1 cellular context compared by ENCODE assay signal in the genomic region with DNA sequence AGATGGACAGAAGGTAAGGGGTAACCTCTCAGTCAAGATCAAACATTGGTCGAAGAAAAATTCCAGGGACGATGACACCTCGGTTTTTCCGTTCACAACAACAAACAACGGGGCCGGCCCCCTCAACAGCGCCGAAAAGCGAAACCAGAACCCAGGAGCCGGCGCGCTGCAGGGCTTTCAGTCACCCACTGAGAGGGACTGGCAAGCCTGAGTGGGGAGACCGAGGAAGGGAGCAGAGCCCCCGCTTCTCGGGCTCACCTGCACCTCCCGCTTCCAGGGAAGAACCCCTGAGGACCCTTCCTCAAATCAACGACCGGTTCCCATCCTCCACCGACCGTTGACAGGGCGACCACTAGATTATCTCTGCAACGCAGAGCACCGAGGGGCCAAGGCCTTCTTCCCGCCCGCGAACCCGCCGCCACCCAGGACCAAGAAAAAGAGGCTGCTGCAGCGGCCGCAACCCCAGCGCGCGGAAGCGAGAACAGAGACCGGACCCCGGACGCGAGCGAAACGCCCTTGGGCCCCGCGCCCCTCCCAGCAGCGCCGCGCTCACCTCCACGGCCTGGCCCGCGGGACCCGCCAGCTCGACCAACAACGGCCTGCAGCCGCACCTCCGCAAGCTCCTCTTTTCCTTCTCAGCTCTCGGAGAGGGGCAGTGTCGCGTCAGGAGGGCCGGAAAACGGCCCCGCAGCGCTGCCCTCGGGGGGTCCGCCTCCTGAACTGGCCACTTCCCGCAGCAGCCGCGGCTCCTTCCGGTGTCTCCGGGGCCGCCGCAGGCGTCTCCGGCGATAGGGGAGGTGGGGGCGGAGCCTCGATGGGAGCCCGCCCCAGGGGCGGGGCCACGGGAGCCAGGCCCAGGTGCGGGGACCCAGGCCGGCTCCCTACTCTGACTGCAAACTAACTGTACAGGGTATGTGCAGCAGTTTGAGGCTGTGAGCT.
A peak's percentile ranks its signal among the peaks of the same experiment; 100 is the strongest.
TF ChIP-seq lines count a peak whose summit lies in the region.

A gene (minus strand): TSS at position 763 of the 939 bp plus-strand sequence. CDS start 18,155 bp downstream, outside the sequence.

TF ChIP-seq in HepG2, 621 proteins besides CTCF, POLR2A, EP300 and RAD21 (continued from another document and continues in another):
- TF ChIP-seq MEF2D (CRISPR knock-in tag; IDR thresholded peaks at IDR 0.05) (no peak), FOXC1 (CRISPR knock-in tag; IDR thresholded peaks at IDR 0.05; ENCODE audit: borderline replicate concordance) (peak; percentile 42; the same call in 1 of the 2 replicates), KDM5B (CRISPR knock-in tag; IDR thresholded peaks at IDR 0.05; ENCODE audit: borderline replicate concordance) (peak; percentile 76; the same call in 1 of the 2 replicates), MEIS2 (CRISPR knock-in tag; IDR thresholded peaks at IDR 0.05) (peak; percentile 31; the same call in 1 of the 2 replicates), HNRNPK (IDR thresholded peaks at IDR 0.05; ENCODE audit: low read depth, low read length, poor library complexity, severe bottlenecking) (peak; percentile 44), ZNF629 (CRISPR knock-in tag; conservative IDR thresholded peaks at IDR 0.05) (0 out of 2 replicates have a peak, but pooled peaks have one; percentile 5), ZNF816 (CRISPR knock-in tag; IDR thresholded peaks at IDR 0.05; ENCODE audit: borderline replicate concordance) (no peak), ZNF501 (CRISPR knock-in tag; IDR thresholded peaks at IDR 0.05) (peak; percentile 94), NCOA2 (CRISPR knock-in tag; IDR thresholded peaks at IDR 0.05) (peak; percentile 49; the same call in 1 of the 2 replicates), ZNF205 (CRISPR knock-in tag; IDR thresholded peaks at IDR 0.05) (0 out of 2 replicates have a peak, but pooled peaks have one; percentile 17), FOSL2 (CRISPR knock-in tag; IDR thresholded peaks at IDR 0.05) (peak; percentile 34; the same call in 1 of the 2 replicates), SOX13 (IDR thresholded peaks at IDR 0.05) (no peak), SOX13 (CRISPR knock-in tag; conservative IDR thresholded peaks at IDR 0.05 in 1 of 2, IDR thresholded peaks at IDR 0.05 in 1 of 2) (peak in 1 of 2 experiments; percentile 28; a peak in 2 of 4 replicates), EEA1 (CRISPR knock-in tag; IDR thresholded peaks at IDR 0.05; ENCODE audit: borderline replicate concordance) (peak; percentile 23; the same call in 1 of the 2 replicates), ZNF747 (CRISPR knock-in tag; IDR thresholded peaks at IDR 0.05; ENCODE audit: borderline replicate concordance) (no peak), ZNF331 (CRISPR knock-in tag; IDR thresholded peaks at IDR 0.05) (no peak; the same call in 1 of the 2 replicates), ZNF766 (CRISPR knock-in tag; IDR thresholded peaks at IDR 0.05; ENCODE audit: borderline replicate concordance) (no peak), BORCS8-MEF2B (CRISPR knock-in tag; IDR thresholded peaks at IDR 0.05) (peak; percentile 74; the same call in 1 of the 2 replicates), MTA3 (CRISPR knock-in tag; IDR thresholded peaks at IDR 0.05) (no peak), TBX2 (CRISPR knock-in tag; IDR thresholded peaks at IDR 0.05; ENCODE audit: borderline replicate concordance) (peak; percentile 62; the same call in 1 of the 2 replicates), SOX5 (CRISPR knock-in tag; IDR thresholded peaks at IDR 0.05; ENCODE audit: borderline replicate concordance) (peak; percentile 19; the same call in 1 of the 2 replicates), KMT2B (CRISPR knock-in tag; IDR thresholded peaks at IDR 0.05) (peak; percentile 88), ZKSCAN5 (CRISPR knock-in tag; IDR thresholded peaks at IDR 0.05) (0 out of 2 replicates have a peak, but pooled peaks have one; percentile 25), HDAC6 (IDR thresholded peaks at IDR 0.05; ENCODE audit: low read depth, low read length) (no peak), ZNF224 (CRISPR knock-in tag; IDR thresholded peaks at IDR 0.05) (no peak), SMAD1 (CRISPR knock-in tag; IDR thresholded peaks at IDR 0.05; ENCODE audit: borderline replicate concordance, low read depth) (peak; percentile 94; the same call in 1 of the 2 replicates), EHMT2 (IDR thresholded peaks at IDR 0.05; ENCODE audit: borderline replicate concordance, low read depth, low read length) (no peak), HNF4G (IDR thresholded peaks at IDR 0.05; ENCODE audit: borderline replicate concordance, low read depth, low read length) (no peak), HNF4G (CRISPR knock-in tag; IDR thresholded peaks at IDR 0.05; ENCODE audit: borderline replicate concordance, low read depth) (no peak), ZNF530 (CRISPR knock-in tag; IDR thresholded peaks at IDR 0.05; ENCODE audit: low read depth) (0 out of 2 replicates have a peak, but pooled peaks have one; percentile 41), FOXK1 (CRISPR knock-in tag; IDR thresholded peaks at IDR 0.05; ENCODE audit: borderline replicate concordance, low read depth) (peak; percentile 36; the same call in 1 of the 2 replicates), SAFB2 (CRISPR knock-in tag; IDR thresholded peaks at IDR 0.05; ENCODE audit: borderline replicate concordance, low read depth) (peak; percentile 74; the same call in 1 of the 2 replicates), ZNF75D (CRISPR knock-in tag; IDR thresholded peaks at IDR 0.05; ENCODE audit: borderline replicate concordance) (no peak), ATM (IDR thresholded peaks at IDR 0.05; ENCODE audit: borderline replicate concordance) (no peak), ZNF101 (CRISPR knock-in tag; IDR thresholded peaks at IDR 0.05; ENCODE audit: borderline replicate concordance, low read depth) (0 out of 2 replicates have a peak, but pooled peaks have one; percentile 39), ZSCAN12 (CRISPR knock-in tag; IDR thresholded peaks at IDR 0.05) (no peak), NFE2L1 (CRISPR knock-in tag; IDR thresholded peaks at IDR 0.05; ENCODE audit: borderline replicate concordance) (no peak), NFRKB (IDR thresholded peaks at IDR 0.05) (no peak), ZNF431 (CRISPR knock-in tag; IDR thresholded peaks at IDR 0.05; ENCODE audit: borderline replicate concordance, low read depth) (no peak), ZNF83 (CRISPR knock-in tag; IDR thresholded peaks at IDR 0.05; ENCODE audit: borderline replicate concordance) (no peak)
- TF ChIP-seq, protein P1, sequence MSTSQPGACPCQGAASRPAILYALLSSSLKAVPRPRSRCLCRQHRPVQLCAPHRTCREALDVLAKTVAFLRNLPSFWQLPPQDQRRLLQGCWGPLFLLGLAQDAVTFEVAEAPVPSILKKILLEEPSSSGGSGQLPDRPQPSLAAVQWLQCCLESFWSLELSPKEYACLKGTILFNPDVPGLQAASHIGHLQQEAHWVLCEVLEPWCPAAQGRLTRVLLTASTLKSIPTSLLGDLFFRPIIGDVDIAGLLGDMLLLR (CRISPR knock-in tag; IDR thresholded peaks at IDR 0.05) = no peak
- TF ChIP-seq, protein P2, sequence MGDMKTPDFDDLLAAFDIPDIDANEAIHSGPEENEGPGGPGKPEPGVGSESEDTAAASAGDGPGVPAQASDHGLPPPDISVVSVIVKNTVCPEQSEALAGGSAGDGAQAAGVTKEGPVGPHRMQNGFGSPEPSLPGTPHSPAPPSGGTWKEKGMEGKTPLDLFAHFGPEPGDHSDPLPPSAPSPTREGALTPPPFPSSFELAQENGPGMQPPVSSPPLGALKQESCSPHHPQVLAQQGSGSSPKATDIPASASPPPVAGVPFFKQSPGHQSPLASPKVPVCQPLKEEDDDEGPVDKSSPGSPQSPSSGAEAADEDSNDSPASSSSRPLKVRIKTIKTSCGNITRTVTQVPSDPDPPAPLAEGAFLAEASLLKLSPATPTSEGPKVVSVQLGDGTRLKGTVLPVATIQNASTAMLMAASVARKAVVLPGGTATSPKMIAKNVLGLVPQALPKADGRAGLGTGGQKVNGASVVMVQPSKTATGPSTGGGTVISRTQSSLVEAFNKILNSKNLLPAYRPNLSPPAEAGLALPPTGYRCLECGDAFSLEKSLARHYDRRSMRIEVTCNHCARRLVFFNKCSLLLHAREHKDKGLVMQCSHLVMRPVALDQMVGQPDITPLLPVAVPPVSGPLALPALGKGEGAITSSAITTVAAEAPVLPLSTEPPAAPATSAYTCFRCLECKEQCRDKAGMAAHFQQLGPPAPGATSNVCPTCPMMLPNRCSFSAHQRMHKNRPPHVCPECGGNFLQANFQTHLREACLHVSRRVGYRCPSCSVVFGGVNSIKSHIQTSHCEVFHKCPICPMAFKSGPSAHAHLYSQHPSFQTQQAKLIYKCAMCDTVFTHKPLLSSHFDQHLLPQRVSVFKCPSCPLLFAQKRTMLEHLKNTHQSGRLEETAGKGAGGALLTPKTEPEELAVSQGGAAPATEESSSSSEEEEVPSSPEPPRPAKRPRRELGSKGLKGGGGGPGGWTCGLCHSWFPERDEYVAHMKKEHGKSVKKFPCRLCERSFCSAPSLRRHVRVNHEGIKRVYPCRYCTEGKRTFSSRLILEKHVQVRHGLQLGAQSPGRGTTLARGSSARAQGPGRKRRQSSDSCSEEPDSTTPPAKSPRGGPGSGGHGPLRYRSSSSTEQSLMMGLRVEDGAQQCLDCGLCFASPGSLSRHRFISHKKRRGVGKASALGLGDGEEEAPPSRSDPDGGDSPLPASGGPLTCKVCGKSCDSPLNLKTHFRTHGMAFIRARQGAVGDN (CRISPR knock-in tag; IDR thresholded peaks at IDR 0.05) = peak; percentile 87
- TF ChIP-seq, protein P3, sequence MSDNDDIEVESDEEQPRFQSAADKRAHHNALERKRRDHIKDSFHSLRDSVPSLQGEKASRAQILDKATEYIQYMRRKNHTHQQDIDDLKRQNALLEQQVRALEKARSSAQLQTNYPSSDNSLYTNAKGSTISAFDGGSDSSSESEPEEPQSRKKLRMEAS (IDR thresholded peaks at IDR 0.05) = peak; percentile 68
- TF ChIP-seq, protein P4, sequence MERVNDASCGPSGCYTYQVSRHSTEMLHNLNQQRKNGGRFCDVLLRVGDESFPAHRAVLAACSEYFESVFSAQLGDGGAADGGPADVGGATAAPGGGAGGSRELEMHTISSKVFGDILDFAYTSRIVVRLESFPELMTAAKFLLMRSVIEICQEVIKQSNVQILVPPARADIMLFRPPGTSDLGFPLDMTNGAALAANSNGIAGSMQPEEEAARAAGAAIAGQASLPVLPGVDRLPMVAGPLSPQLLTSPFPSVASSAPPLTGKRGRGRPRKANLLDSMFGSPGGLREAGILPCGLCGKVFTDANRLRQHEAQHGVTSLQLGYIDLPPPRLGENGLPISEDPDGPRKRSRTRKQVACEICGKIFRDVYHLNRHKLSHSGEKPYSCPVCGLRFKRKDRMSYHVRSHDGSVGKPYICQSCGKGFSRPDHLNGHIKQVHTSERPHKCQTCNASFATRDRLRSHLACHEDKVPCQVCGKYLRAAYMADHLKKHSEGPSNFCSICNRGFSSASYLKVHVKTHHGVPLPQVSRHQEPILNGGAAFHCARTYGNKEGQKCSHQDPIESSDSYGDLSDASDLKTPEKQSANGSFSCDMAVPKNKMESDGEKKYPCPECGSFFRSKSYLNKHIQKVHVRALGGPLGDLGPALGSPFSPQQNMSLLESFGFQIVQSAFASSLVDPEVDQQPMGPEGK (CRISPR knock-in tag; IDR thresholded peaks at IDR 0.05) = peak; percentile 65
- TF ChIP-seq, protein P5, sequence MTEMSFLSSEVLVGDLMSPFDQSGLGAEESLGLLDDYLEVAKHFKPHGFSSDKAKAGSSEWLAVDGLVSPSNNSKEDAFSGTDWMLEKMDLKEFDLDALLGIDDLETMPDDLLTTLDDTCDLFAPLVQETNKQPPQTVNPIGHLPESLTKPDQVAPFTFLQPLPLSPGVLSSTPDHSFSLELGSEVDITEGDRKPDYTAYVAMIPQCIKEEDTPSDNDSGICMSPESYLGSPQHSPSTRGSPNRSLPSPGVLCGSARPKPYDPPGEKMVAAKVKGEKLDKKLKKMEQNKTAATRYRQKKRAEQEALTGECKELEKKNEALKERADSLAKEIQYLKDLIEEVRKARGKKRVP (CRISPR knock-in tag; IDR thresholded peaks at IDR 0.05) = no peak
- TF ChIP-seq, protein P6, sequence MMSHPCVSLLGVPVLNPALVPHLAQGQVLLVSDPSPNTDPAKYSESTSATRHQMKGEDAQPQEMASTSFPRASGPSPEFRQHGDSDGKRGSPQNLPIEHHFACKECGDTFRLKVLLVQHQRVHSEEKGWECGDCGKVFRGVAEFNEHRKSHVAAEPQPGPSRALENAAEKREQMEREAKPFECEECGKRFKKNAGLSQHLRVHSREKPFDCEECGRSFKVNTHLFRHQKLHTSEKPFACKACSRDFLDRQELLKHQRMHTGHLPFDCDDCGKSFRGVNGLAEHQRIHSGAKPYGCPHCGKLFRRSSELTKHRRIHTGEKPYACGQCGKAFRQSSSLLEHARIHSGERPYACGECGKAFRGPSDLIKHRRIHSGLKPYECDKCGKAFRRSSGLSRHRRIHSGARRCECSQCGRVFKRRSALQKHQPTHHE (CRISPR knock-in tag; IDR thresholded peaks at IDR 0.05; ENCODE audit: borderline replicate concordance) = no peak
- TF ChIP-seq, protein P7, sequence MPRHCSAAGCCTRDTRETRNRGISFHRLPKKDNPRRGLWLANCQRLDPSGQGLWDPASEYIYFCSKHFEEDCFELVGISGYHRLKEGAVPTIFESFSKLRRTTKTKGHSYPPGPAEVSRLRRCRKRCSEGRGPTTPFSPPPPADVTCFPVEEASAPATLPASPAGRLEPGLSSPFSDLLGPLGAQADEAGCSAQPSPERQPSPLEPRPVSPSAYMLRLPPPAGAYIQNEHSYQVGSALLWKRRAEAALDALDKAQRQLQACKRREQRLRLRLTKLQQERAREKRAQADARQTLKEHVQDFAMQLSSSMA (CRISPR knock-in tag; IDR thresholded peaks at IDR 0.05) = no peak
- TF ChIP-seq, protein P8, sequence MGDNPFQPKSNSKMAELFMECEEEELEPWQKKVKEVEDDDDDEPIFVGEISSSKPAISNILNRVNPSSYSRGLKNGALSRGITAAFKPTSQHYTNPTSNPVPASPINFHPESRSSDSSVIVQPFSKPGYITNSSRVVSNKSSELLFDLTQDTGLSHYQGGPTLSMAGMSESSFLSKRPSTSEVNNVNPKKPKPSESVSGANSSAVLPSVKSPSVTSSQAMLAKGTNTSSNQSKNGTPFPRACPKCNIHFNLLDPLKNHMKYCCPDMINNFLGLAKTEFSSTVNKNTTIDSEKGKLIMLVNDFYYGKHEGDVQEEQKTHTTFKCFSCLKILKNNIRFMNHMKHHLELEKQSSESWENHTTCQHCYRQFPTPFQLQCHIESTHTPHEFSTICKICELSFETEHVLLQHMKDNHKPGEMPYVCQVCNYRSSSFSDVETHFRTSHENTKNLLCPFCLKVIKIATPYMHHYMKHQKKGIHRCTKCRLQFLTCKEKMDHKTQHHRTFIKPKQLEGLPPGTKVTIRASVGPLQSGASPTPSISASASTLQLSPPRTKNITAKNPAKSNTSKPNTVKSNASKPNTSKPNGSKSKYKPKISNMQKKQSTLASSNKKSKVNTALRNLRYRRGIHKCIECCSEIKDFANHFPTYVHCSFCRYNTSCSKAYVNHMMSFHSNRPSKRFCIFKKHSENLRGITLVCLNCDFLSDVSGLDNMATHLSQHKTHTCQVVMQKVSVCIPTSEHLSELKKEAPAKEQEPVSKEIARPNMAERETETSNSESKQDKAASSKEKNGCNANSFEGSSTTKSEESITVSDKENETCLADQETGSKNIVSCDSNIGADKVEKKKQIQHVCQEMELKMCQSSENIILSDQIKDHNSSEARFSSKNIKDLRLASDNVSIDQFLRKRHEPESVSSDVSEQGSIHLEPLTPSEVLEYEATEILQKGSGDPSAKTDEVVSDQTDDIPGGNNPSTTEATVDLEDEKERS (CRISPR knock-in tag; IDR thresholded peaks at IDR 0.05) = no peak
